ENCODE assay signal across 8 cellular contexts in genomic region chr1:42845866-42846256, GRCh38. TPM values are rescaled to one million over a fixed set of nuclear protein-coding genes. Genes with fewer than 3 reads are reported as not detected.
DNase-seq lines count a peak whose midpoint lies in the region; ATAC-seq and TF ChIP-seq lines count a peak whose summit lies in the region.

No MANE protein-coding gene starts in this region.

- no peak for TF ChIP-seq POLR2A in stomach (IDR thresholded peaks at IDR 0.05)

- POLR2A ChIA-PET in activated CD8-positive, alpha-beta T cell treated with anti-CD3 and anti-CD28 coated beads for 36 hours (lab: Charles Lee) = interaction anchor here (0.6 to 2.9 kb wide), 9 partner anchors 11 to 325 kb away, joined by 3 to 10 read pairs (median 4); partner anchors contain the start of genes C1orf50, ERMAP, P3H1 and SVBP

- TF ChIP-seq EP300 in stomach (IDR thresholded peaks at IDR 0.05) = no peak

- H3K9me3 ChIP-seq in iPS-20b (ENCODE audit: insufficient read depth, low read depth, low read length) (no peaks in the 10 kb centered on the region), stomach (peaks cover 0 to 2% (median 0%) of the 10 kb centered on the region in 4 donors)

- peaks cover 43% of the 10 kb centered on the region for H3K36me3 Mint-ChIP-seq in activated CD8-positive, alpha-beta T cell treated with anti-CD3 and anti-CD28 coated beads for 36 hours (ENCODE audit: low read depth)

- no peaks in the 10 kb centered on the region for H3K27me3 Mint-ChIP-seq in activated CD8-positive, alpha-beta T cell treated with anti-CD3 and anti-CD28 coated beads for 36 hours

- H3K4me1 ChIP-seq in iPS-20b (ENCODE audit: insufficient read depth, low read length) (peaks cover 9% of the 10 kb centered on the region), stomach (peaks cover 9 to 34% (median 24%) of the 10 kb centered on the region in 4 donors)

- H3K4me3 ChIP-seq in iPS-20b (ENCODE audit: low read length) (peak overlapping the region; percentile 78), stomach (peak overlapping the region; percentile 71 to 94 (median 90))

- intact Hi-C loops in activated CD8-positive, alpha-beta T cell treated with anti-CD3 and anti-CD28 coated beads for 36 hours (cut with micrococcal nuclease) = no loop called here
- intact Hi-C loops in stomach (cut with DNase I; ENCODE audit: low total_unique reads) = no loop called here

- DNase-seq in activated CD8-positive, alpha-beta T cell treated with anti-CD3 and anti-CD28 coated beads for 36 hours = peak; percentile 11
- DNase-seq in stomach (no peak), EL (no peak), kidney tubule cell (ENCODE audit: low spot score) (no peak)

- WGBS in stomach, 5 donors = 8 to 12% (median 10%) methylated on average over 10 of the region's 10 CpGs

- CTCF ChIA-PET in activated CD8-positive, alpha-beta T cell treated with anti-CD3 and anti-CD28 coated beads for 36 hours (lab: Charles Lee) = interaction anchor here (0.9 to 4.0 kb wide), 17 partner anchors 8 to 389 kb away, joined by 3 to 16 read pairs (median 4); partner anchors contain the start of genes C1orf50, P3H1, PPCS and SVBP

- peaks cover 2% of the 10 kb centered on the region for H3K9me3 Mint-ChIP-seq in activated CD8-positive, alpha-beta T cell treated with anti-CD3 and anti-CD28 coated beads for 36 hours

- ATAC-seq in GM18867 (IDR thresholded peaks at IDR 0.05; ENCODE audit: unreplicated experiment) = peak; percentile 17
- peak; percentile 15 for ATAC-seq in HG02798 (IDR thresholded peaks at IDR 0.05; ENCODE audit: poor library complexity, unreplicated experiment)
- ATAC-seq in activated CD8-positive, alpha-beta T cell treated with anti-CD3 and anti-CD28 coated beads for 36 hours = peak; percentile 5
- ATAC-seq in HG03457 (IDR thresholded peaks at IDR 0.05; ENCODE audit: unreplicated experiment) = no peak

- peak overlapping the region; percentile 79 for H3K27ac Mint-ChIP-seq in activated CD8-positive, alpha-beta T cell treated with anti-CD3 and anti-CD28 coated beads for 36 hours

- H3K36me3 ChIP-seq in iPS-20b (ENCODE audit: insufficient read depth, low read depth, low read length) (peaks cover 23% of the 10 kb centered on the region), stomach (peaks cover 0 to 41% (median 32%) of the 10 kb centered on the region in 4 donors)

- peaks cover 28% of the 10 kb centered on the region for H3K4me1 Mint-ChIP-seq in activated CD8-positive, alpha-beta T cell treated with anti-CD3 and anti-CD28 coated beads for 36 hours (ENCODE audit: low read depth)

- H3K27ac ChIP-seq in iPS-20b (ENCODE audit: low read length) (no peak overlapping the region), stomach (peak overlapping the region in 4 of 5 donors; percentile 79 to 91 (median 87))

- H3K9ac ChIP-seq in iPS-20b (ENCODE audit: low read depth, low read length) = peak overlapping the region; percentile 80; the same call in 1 of the 2 replicates

- peak overlapping the region; percentile 92 for H3K4me3 Mint-ChIP-seq in activated CD8-positive, alpha-beta T cell treated with anti-CD3 and anti-CD28 coated beads for 36 hours

- H3K27me3 ChIP-seq in iPS-20b (ENCODE audit: insufficient read depth, low read length) = no peaks in the 10 kb centered on the region
- no peaks in the 10 kb centered on the region for H3K27me3 ChIP-seq in stomach

- no peak for TF ChIP-seq CTCF in activated CD8-positive, alpha-beta T cell treated with anti-CD3 and anti-CD28 coated beads for 36 hours (IDR thresholded peaks at IDR 0.05)
- no peak for TF ChIP-seq CTCF in stomach (IDR thresholded peaks at IDR 0.05)

RNA-seq across cellular contexts. Expression of gene ZNF691, which starts 0.6 kb away (rescaled TPM):
- total RNA-seq in activated CD8-positive, alpha-beta T cell treated with anti-CD3 and anti-CD28 coated beads for 36 hours = 1 to 10 TPM; 6.9 to 7.5 TPM
- 10 to 100 TPM in 1 of 5 donors, 1 to 10 TPM in 4; 1.2 to 12.8 (median 4.2) TPM for total RNA-seq in stomach
- polyA plus RNA-seq in stomach = 10 to 100 TPM in 1 of 3 donors, 1 to 10 TPM in 2; 6.0 to 11.8 (median 6.3) TPM

RNA-seq across cellular contexts. Expression of gene SVBP, which starts 28.7 kb away (rescaled TPM):
- 10 to 100 TPM; 12.2 to 14.3 TPM for total RNA-seq in activated CD8-positive, alpha-beta T cell treated with anti-CD3 and anti-CD28 coated beads for 36 hours
- total RNA-seq in stomach = 10 to 100 TPM in 4 of 5 donors, not detected in 1; 11.2 to 30.9 (median 18.3) TPM
- 10 to 100 TPM; 25.1 to 51.2 (median 29.4) TPM for polyA plus RNA-seq in stomach

RNA-seq across cellular contexts. Expression of gene ERMAP, which starts 28.9 kb away (rescaled TPM):
- total RNA-seq in activated CD8-positive, alpha-beta T cell treated with anti-CD3 and anti-CD28 coated beads for 36 hours = 1 to 10 TPM; 3.9 to 4.4 TPM
- 10 to 100 TPM in 2 of 5 donors, 1 to 10 TPM in 2, not detected in 1; 4.9 to 13.6 (median 8.4) TPM for total RNA-seq in stomach
- 1 to 10 TPM; 3.5 to 4.9 (median 4.9) TPM for polyA plus RNA-seq in stomach
